ENCODE assay signal across 9 cellular contexts in the genomic region with DNA sequence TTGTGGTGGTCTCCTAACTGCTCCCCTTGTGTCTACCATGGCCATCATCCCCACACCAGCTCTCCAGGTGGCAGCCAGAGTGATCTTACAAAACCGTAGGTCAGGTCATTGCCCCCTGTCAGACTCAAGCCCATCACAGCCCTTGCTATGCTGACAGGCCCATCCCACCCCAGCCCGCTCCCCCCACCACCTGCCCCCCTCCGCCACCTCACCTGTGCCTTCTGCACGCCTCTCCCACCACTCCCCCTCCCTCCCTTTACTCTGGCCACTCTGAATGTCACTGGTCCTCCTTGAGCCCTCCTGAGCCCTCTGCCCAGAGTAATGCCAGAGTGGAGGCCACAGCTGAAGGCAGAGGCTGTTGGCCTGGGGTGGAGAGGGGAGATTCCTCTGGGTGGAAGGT. TPM values are rescaled to one million over a fixed set of nuclear protein-coding genes. Genes with fewer than 3 reads are reported as not detected.
DNase-seq lines count a peak whose midpoint lies in the region; ATAC-seq and TF ChIP-seq lines count a peak whose summit lies in the region.
"Had no signal": no experiment of that assay in that cellular context is flagged by ENCODE, and none has a peak within 500 bp of the region (broad histone marks: within the 10 kb centered on the region; RNA-seq: fewer than 3 reads in every experiment).

No MANE protein-coding gene starts in this region.

- CTCF ChIA-PET in T-cell (lab: Charles Lee): interaction anchor here in 1 of 2 donors (1.3 kb wide), 1 partner anchor 9 kb away, joined by 3 read pairs; no protein-coding TSS in a partner anchor

- H3K9me3 ChIP-seq in hepatocyte (ENCODE audit: low read depth) (no peaks in the 10 kb centered on the region), sigmoid colon (no peaks in the 10 kb centered on the region)

- no peak overlapping the region for H3K27ac Mint-ChIP-seq in GM23338
- peak overlapping the region; percentile 39 to 88 for H3K27ac Mint-ChIP-seq in T-cell

- no peaks in the 10 kb centered on the region for H3K9me2 ChIP-seq in GM23338 (ENCODE audit: insufficient read depth)
- H3K9me2 ChIP-seq in hepatocyte (replicated peaks; ENCODE audit: insufficient read depth): no peaks in the 10 kb centered on the region

- H2AFZ ChIP-seq in GM23338: peak overlapping the region; percentile 100
- H2AFZ ChIP-seq in hepatocyte: peak overlapping the region; percentile 93

- H3K9me3 Mint-ChIP-seq in GM23338 (no peaks in the 10 kb centered on the region), T-cell (no peaks in the 10 kb centered on the region)

- no peaks in the 10 kb centered on the region for H3F3A ChIP-seq in GM23338 (replicated peaks; ENCODE audit: low read depth)

- H3K4me3 Mint-ChIP-seq in GM23338 (peak overlapping the region; percentile 93), T-cell (peak overlapping the region; percentile 84 to 90 (median 88))

- TF ChIP-seq CTCF in GM23338 (conservative IDR thresholded peaks at IDR 0.05; ENCODE audit: low read depth in 2 of 2) (no peak), hepatocyte (IDR thresholded peaks at IDR 0.05; ENCODE audit: poor library complexity) (no peak), sigmoid colon (IDR thresholded peaks at IDR 0.05) (no peak)

- H3K79me2 ChIP-seq in GM23338 (replicated peaks; ENCODE audit: insufficient read depth) (peaks cover 7% of the 10 kb centered on the region), hepatocyte (peaks cover 25% of the 10 kb centered on the region)

- no peaks in the 10 kb centered on the region for H3K27me3 ChIP-seq in GM23338 (ENCODE audit: insufficient read depth)
- no peaks in the 10 kb centered on the region for H3K27me3 ChIP-seq in hepatocyte
- H3K27me3 ChIP-seq in sigmoid colon: no peaks in the 10 kb centered on the region

- 0 out of 2 replicates have a peak, but pooled peaks cover 6% of the 10 kb centered on the region for H3K4me1 ChIP-seq in GM23338 (ENCODE audit: insufficient read depth)
- peaks cover 39% of the 10 kb centered on the region for H3K4me1 ChIP-seq in hepatocyte (ENCODE audit: insufficient read depth)
- H3K4me1 ChIP-seq in sigmoid colon: peaks cover 0 to 49% (median 42%) of the 10 kb centered on the region in 4 donors

- H4K20me1 ChIP-seq in GM23338 (replicated peaks; ENCODE audit: insufficient read depth) (no peaks in the 10 kb centered on the region), hepatocyte (ENCODE audit: insufficient read depth, poor library complexity, severe bottlenecking) (no peaks in the 10 kb centered on the region)

- no peak for TF ChIP-seq EP300 in sigmoid colon (IDR thresholded peaks at IDR 0.05)

- H3K27ac ChIP-seq in GM23338 (ENCODE audit: low read depth) (no peak overlapping the region), hepatocyte (peak overlapping the region; percentile 93), sigmoid colon (peak overlapping the region in 3 of 4 donors; percentile 82 to 87 (median 83))

- 63% methylated on average over 4 of the region's 4 CpGs for WGBS in hepatocyte (ENCODE audit: low lambda C conversion rate, missing lambda C conversion rate)
- WGBS in sigmoid colon, 2 donors: 65 to 83% methylated on average over 4 of the region's 4 CpGs

- H3K36me3 Mint-ChIP-seq in GM23338 (ENCODE audit: low read depth) (peaks cover 5% of the 10 kb centered on the region; the same call in 1 of the 3 replicates), T-cell (peaks cover 5% of the 10 kb centered on the region)

- peaks cover 13% of the 10 kb centered on the region for H3K27me3 Mint-ChIP-seq in GM23338 (ENCODE audit: insufficient read depth, low read depth, poor library complexity)
- peaks cover 0 to 4% of the 10 kb centered on the region in 2 donors for H3K27me3 Mint-ChIP-seq in T-cell

- H3K4me2 ChIP-seq in GM23338 (peak overlapping the region; percentile 98), hepatocyte (peak overlapping the region; percentile 85)

- ATAC-seq in GM23338: no peak
- ATAC-seq in T-cell (replicated peaks in 1 of 4): no peak
- ATAC-seq in GM19467 (IDR thresholded peaks at IDR 0.05; ENCODE audit: unreplicated experiment): no peak
- no peak for ATAC-seq in GM21529 (IDR thresholded peaks at IDR 0.05; ENCODE audit: unreplicated experiment)

- intact Hi-C loops in sigmoid colon (cut with DNase I): no loop called here

- no peaks in the 10 kb centered on the region for H3K36me3 ChIP-seq in GM23338 (ENCODE audit: insufficient read depth)
- no peaks in the 10 kb centered on the region for H3K36me3 ChIP-seq in hepatocyte (replicated peaks; ENCODE audit: insufficient read depth, low read depth)
- H3K36me3 ChIP-seq in sigmoid colon: no peaks in the 10 kb centered on the region

- no peak for TF ChIP-seq POLR2A in sigmoid colon (IDR thresholded peaks at IDR 0.05)

- POLR2A ChIA-PET in T-cell (lab: Charles Lee): no interaction called here

- H3K4me1 Mint-ChIP-seq in GM23338 (peaks cover 17% of the 10 kb centered on the region), T-cell (peaks cover 9 to 21% (median 11%) of the 10 kb centered on the region in 3 donors)

- H3K4me3 ChIP-seq in GM23338 (peak overlapping the region; percentile 97), hepatocyte (peak overlapping the region; percentile 53), sigmoid colon (peak overlapping the region in 3 of 4 donors; percentile 63 to 90 (median 67))

- no peak for DNase-seq in GM23338 (ENCODE audit: low spot score)
- no peak for DNase-seq in T-cell
- no peak for DNase-seq in hepatocyte (ENCODE audit: low spot score)
- no peak for DNase-seq in sigmoid colon
- DNase-seq in iPS-NIHi7 (ENCODE audit: extremely low spot score): no peak
- DNase-seq in GM19240 (ENCODE audit: insufficient read length, low spot score): no peak
- DNase-seq: central memory CD4-positive, alpha-beta T cell had no signal

TF ChIP-seq in GM23338, 12 proteins besides CTCF, POLR2A, EP300 and RAD21:
- TF ChIP-seq EZH2 (IDR thresholded peaks at IDR 0.05; ENCODE audit: low read depth, unreplicated experiment) (no peak), JUNB (IDR thresholded peaks at IDR 0.05; ENCODE audit: unreplicated experiment) (no peak)
- TF ChIP-seq, protein P1, sequence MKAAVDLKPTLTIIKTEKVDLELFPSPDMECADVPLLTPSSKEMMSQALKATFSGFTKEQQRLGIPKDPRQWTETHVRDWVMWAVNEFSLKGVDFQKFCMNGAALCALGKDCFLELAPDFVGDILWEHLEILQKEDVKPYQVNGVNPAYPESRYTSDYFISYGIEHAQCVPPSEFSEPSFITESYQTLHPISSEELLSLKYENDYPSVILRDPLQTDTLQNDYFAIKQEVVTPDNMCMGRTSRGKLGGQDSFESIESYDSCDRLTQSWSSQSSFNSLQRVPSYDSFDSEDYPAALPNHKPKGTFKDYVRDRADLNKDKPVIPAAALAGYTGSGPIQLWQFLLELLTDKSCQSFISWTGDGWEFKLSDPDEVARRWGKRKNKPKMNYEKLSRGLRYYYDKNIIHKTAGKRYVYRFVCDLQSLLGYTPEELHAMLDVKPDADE (IDR thresholded peaks at IDR 0.05): no peak
- TF ChIP-seq, protein P2, sequence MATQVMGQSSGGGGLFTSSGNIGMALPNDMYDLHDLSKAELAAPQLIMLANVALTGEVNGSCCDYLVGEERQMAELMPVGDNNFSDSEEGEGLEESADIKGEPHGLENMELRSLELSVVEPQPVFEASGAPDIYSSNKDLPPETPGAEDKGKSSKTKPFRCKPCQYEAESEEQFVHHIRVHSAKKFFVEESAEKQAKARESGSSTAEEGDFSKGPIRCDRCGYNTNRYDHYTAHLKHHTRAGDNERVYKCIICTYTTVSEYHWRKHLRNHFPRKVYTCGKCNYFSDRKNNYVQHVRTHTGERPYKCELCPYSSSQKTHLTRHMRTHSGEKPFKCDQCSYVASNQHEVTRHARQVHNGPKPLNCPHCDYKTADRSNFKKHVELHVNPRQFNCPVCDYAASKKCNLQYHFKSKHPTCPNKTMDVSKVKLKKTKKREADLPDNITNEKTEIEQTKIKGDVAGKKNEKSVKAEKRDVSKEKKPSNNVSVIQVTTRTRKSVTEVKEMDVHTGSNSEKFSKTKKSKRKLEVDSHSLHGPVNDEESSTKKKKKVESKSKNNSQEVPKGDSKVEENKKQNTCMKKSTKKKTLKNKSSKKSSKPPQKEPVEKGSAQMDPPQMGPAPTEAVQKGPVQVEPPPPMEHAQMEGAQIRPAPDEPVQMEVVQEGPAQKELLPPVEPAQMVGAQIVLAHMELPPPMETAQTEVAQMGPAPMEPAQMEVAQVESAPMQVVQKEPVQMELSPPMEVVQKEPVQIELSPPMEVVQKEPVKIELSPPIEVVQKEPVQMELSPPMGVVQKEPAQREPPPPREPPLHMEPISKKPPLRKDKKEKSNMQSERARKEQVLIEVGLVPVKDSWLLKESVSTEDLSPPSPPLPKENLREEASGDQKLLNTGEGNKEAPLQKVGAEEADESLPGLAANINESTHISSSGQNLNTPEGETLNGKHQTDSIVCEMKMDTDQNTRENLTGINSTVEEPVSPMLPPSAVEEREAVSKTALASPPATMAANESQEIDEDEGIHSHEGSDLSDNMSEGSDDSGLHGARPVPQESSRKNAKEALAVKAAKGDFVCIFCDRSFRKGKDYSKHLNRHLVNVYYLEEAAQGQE (IDR thresholded peaks at IDR 0.05; ENCODE audit: unreplicated experiment): no peak
TF ChIP-seq in GM23338: peak in this region for 0.

RNA-seq across cellular contexts. Expression of a gene that starts 28.5 kb away (rescaled TPM):
- total RNA-seq in GM23338 (2014; rRNA removed; shearing (Covaris generic)): not detected in 2 replicates
- polyA plus RNA-seq in GM23338 (2016; fragmentation: Nextera tagmentation; extraction: Ambion mirVana): 0.09 TPM in 1 of 2 replicates, not detected in the other
- not detected for total RNA-seq in T-cell
- not detected in 2 replicates for total RNA-seq in hepatocyte
- not detected in 2 replicates for polyA plus RNA-seq in hepatocyte
- not detected for total RNA-seq in sigmoid colon
- not detected for polyA plus RNA-seq in sigmoid colon

RNA-seq across cellular contexts. Expression of a gene that starts 44.6 kb away (rescaled TPM):
- not detected in 2 replicates for total RNA-seq in GM23338 (2014; rRNA removed; shearing (Covaris generic))
- polyA plus RNA-seq in GM23338 (2016; fragmentation: Nextera tagmentation; extraction: Ambion mirVana) (not detected in 2 replicates), hepatocyte (not detected in 2 replicates), sigmoid colon (1 to 10 TPM in 1 of 3 donors, not detected in 2; 1.3 TPM)
- total RNA-seq in T-cell (not detected), hepatocyte (not detected in 2 replicates), sigmoid colon (not detected)
